ENCODE assay signal across 15 cellular contexts in genomic region chr6:77492529-77492928, GRCh38. TPM values are rescaled to one million over a fixed set of nuclear protein-coding genes. Genes with fewer than 3 reads are reported as not detected.
DNase-seq lines count a peak whose midpoint lies in the region; ATAC-seq and TF ChIP-seq lines count a peak whose summit lies in the region.
"Had no signal": no experiment of that assay in that cellular context is flagged by ENCODE, and none has a peak within 500 bp of the region (broad histone marks: within the 10 kb centered on the region; RNA-seq: fewer than 3 reads in every experiment).

No MANE protein-coding gene starts in this region.

- H4K20me1 ChIP-seq in PC-3 (ENCODE audit: low read length): no peaks in the 10 kb centered on the region

- POLR2A ChIA-PET in PC-3 (lab: Charles Lee; ENCODE audit: unreplicated experiment) (no interaction called here), A673 (lab: Charles Lee; ENCODE audit: low non-redundant PET) (no interaction called here)

- H3K9ac ChIP-seq in PC-3 (ENCODE audit: low read length): no peak overlapping the region
- H3K9ac ChIP-seq: GM23248 had no signal

- TF ChIP-seq CTCF in PC-3 (conservative IDR thresholded peaks at IDR 0.05; ENCODE audit: low read depth, low read length): no peak
- TF ChIP-seq CTCF in stomach (IDR thresholded peaks at IDR 0.05): no peak
- TF ChIP-seq CTCF in A673 (conservative IDR thresholded peaks at IDR 0.05; ENCODE audit: low read depth, low read length): no peak

- H3K4me3 ChIP-seq in PC-3 (ENCODE audit: low read length) (no peak overlapping the region), stomach (no peak overlapping the region), A673 (ENCODE audit: low read depth, low read length, poor library complexity, severe bottlenecking) (no peak overlapping the region)
- H3K4me3 ChIP-seq: GM23248 had no signal

- no peaks in the 10 kb centered on the region for H3K27me3 ChIP-seq in PC-3 (ENCODE audit: low read length)
- H3K27me3 ChIP-seq in stomach: no peaks in the 10 kb centered on the region
- H3K27me3 ChIP-seq in A673 (replicated peaks; ENCODE audit: insufficient read depth, low read depth, low read length, poor library complexity): no peaks in the 10 kb centered on the region
- H3K27me3 ChIP-seq: BE2C had no signal

- H3K4me1 ChIP-seq in PC-3 (ENCODE audit: insufficient read depth, low read length) (no peaks in the 10 kb centered on the region; the same call in 1 of the 2 replicates), stomach (peaks cover 0 to 15% (median 2%) of the 10 kb centered on the region in 4 donors), A673 (ENCODE audit: insufficient read depth, low read length, poor library complexity, severe bottlenecking) (no peaks in the 10 kb centered on the region)
- H3K4me1 ChIP-seq: BE2C had no signal

- CTCF ChIA-PET in PC-3 (lab: Charles Lee): no interaction called here
- CTCF ChIA-PET in A673 (lab: Charles Lee): no interaction called here

- DNase-seq in HT-29 (ENCODE audit: low spot score) (peak; percentile 10), PC-3 (peak; percentile 43), epithelial cell of prostate (ENCODE audit: low read depth, low spot score) (peak; percentile 12), stomach (peak; percentile 39), NCI-H1092 (lab: John Stamatoyannopoulos, UW) (no peak), A673 (ENCODE audit: low spot score) (no peak)
- DNase-seq: BE2C; CD4-positive, alpha-beta memory T cell; DMS153; GF-D8; GM23248 had no signal

- BruUV-seq in PC-3 (replicated peaks; lab: Mats Ljungman, UMichigan) (no TSS peak), A673 (replicated peaks; lab: Mats Ljungman, UMichigan) (no TSS peak)

- H3K79me2 ChIP-seq in PC-3 (ENCODE audit: low read length): no peaks in the 10 kb centered on the region

- H3K36me3 ChIP-seq in PC-3 (ENCODE audit: low read depth, low read length) (no peaks in the 10 kb centered on the region), stomach (no peaks in the 10 kb centered on the region), A673 (ENCODE audit: insufficient read depth, low read length, poor library complexity, severe bottlenecking) (no peaks in the 10 kb centered on the region)
- H3K36me3 ChIP-seq: BE2C had no signal

- H3F3A ChIP-seq in PC-3 (ENCODE audit: low read length, unreplicated experiment): no peaks in the 10 kb centered on the region

- WGBS in stomach, 5 donors: 28 to 55% (median 39%) methylated on average over 2 of the region's 2 CpGs

- H3K27ac ChIP-seq in PC-3 (ENCODE audit: low read length): no peak overlapping the region
- no peak overlapping the region for H3K27ac ChIP-seq in epithelial cell of prostate
- peak overlapping the region in 3 of 5 donors; percentile 34 to 52 (median 51) for H3K27ac ChIP-seq in stomach
- no peak overlapping the region for H3K27ac ChIP-seq in A673 (ENCODE audit: low read depth, low read length, poor library complexity, severe bottlenecking)
- H3K27ac ChIP-seq: C4-2B, GM23248 had no signal

- no peak for TF ChIP-seq POLR2A in stomach (IDR thresholded peaks at IDR 0.05)

- TF ChIP-seq EP300 in stomach (IDR thresholded peaks at IDR 0.05): no peak

- H3K4me2 ChIP-seq in PC-3 (ENCODE audit: low read length): no peak overlapping the region

- ATAC-seq in PC-3 (peak; percentile 53), HG03520 (IDR thresholded peaks at IDR 0.05; ENCODE audit: unreplicated experiment) (no peak)
- ATAC-seq: HCT116 had no signal

- no peaks in the 10 kb centered on the region for H3K9me2 ChIP-seq in PC-3 (replicated peaks; ENCODE audit: low read length)

- intact Hi-C loops in PC-3 (cut with micrococcal nuclease): loop anchor here (2.0 kb wide), 1 partner anchor 42 kb away; no protein-coding TSS in a partner anchor
- intact Hi-C loops in stomach (cut with DNase I; ENCODE audit: low total_unique reads): no loop called here
- intact Hi-C loops in A673 (cut with micrococcal nuclease; ENCODE audit: unreplicated experiment): no loop called here

- H2AFZ ChIP-seq in PC-3 (ENCODE audit: low read length): no peak overlapping the region
- H2AFZ ChIP-seq: GM23248 had no signal

- H3K9me3 ChIP-seq in PC-3 (ENCODE audit: low read length) (no peaks in the 10 kb centered on the region), stomach (no peaks in the 10 kb centered on the region), A673 (ENCODE audit: low read depth, low read length, poor library complexity, severe bottlenecking) (no peaks in the 10 kb centered on the region)
- H3K9me3 ChIP-seq: BE2C had no signal

RNA-seq across cellular contexts. Expression of gene HTR1B, which starts 29.2 kb away (rescaled TPM):
- total RNA-seq in HT-29 (2014; rRNA removed; shearing (Covaris generic)): not detected in 2 replicates
- total RNA-seq in PC-3 (2014; rRNA removed): not detected in 2 replicates
- total RNA-seq in stomach: 1 to 10 TPM in 3 of 5 donors, not detected in 2; 2.3 to 3.5 (median 3.3) TPM
- polyA plus RNA-seq in stomach: under 1 TPM in 2 of 3 donors, not detected in 1; 0.10 to 0.31 TPM
- total RNA-seq in A673 (2021): not detected in 2 replicates
- total RNA-seq: CD4-positive, alpha-beta memory T cell; GM23248; HT1080 had no signal
- polyA plus RNA-seq: CD4-positive, alpha-beta memory T cell; GM23248 had no signal

Comparison
In these comparisons a context has a peak if more than half of its experiments do, and no peak if none do; other contexts are left out.
1. DNase-seq: peak in HT-29 (single experiment), PC-3 (single experiment), epithelial cell of prostate (single experiment) and stomach (single experiment); none in NCI-H1092 (single experiment) and A673 (single experiment).
2. H3K27ac ChIP-seq: peak in stomach (3 of 5); none in PC-3 (single experiment), epithelial cell of prostate (single experiment) and A673 (single experiment).